7 cellular contexts compared by ENCODE assay signal in genomic region chr14:63869940-63870752, GRCh38. TPM values are rescaled to one million over a fixed set of nuclear protein-coding genes. Genes with fewer than 3 reads are reported as not detected.
DNase-seq lines count a peak whose midpoint lies in the region; ATAC-seq, FAIRE-seq and TF ChIP-seq lines count a peak whose summit lies in the region.
"Not testable (repeated sequence)": the region's sequence is repeated elsewhere in the genome, so short reads cannot be mapped to it uniquely, and the experiment has no call there.

No MANE protein-coding gene starts in this region.

- peak; percentile 32 for DNase-seq in NCI-H2029 treated with DMSO at 0.1 percent for 48 hours (lab: John Stamatoyannopoulos, UW)
- not testable (repeated sequence) for DNase-seq in WTC11 (ENCODE audit: low spot score); naive thymus-derived CD8-positive, alpha-beta T cell
- peak; percentile 43 for DNase-seq in bronchial epithelial cell (ENCODE audit: low read depth)

- H3K27me3 ChIP-seq in bronchial epithelial cell (ENCODE audit: control insufficient read depth, insufficient read depth, low read length), result not testable (repeated sequence)

- H3K9me3 Mint-ChIP-seq in WTC11; naive thymus-derived CD8-positive, alpha-beta T cell: not testable (repeated sequence)

- not testable (repeated sequence) for H3K36me3 ChIP-seq in bronchial epithelial cell (ENCODE audit: control insufficient read depth, insufficient read depth, low read length)

- H3K4me3 Mint-ChIP-seq in WTC11, result not testable (repeated sequence)
- peak overlapping the region; percentile 59 to 86 (median 76) for H3K4me3 Mint-ChIP-seq in naive thymus-derived CD8-positive, alpha-beta T cell

- peak overlapping the region; percentile 50 for H3K27ac Mint-ChIP-seq in WTC11
- peak overlapping the region; percentile 93 to 99 (median 94) for H3K27ac Mint-ChIP-seq in naive thymus-derived CD8-positive, alpha-beta T cell

- H3K4me3 ChIP-seq in bronchial epithelial cell (ENCODE audit: low read depth, low read length), result not testable (repeated sequence)

- not testable (repeated sequence) for H3K36me3 Mint-ChIP-seq in WTC11; naive thymus-derived CD8-positive, alpha-beta T cell

- ATAC-seq in GM18517 (IDR thresholded peaks at IDR 0.05; ENCODE audit: unreplicated experiment), result peak; percentile 48
- ATAC-seq in GM21825 (IDR thresholded peaks at IDR 0.05; ENCODE audit: unreplicated experiment), result peak; percentile 42
- peak; percentile 60 for ATAC-seq in HG03159 (IDR thresholded peaks at IDR 0.05; ENCODE audit: unreplicated experiment)
- ATAC-seq in WTC11, result not testable (repeated sequence)
- ATAC-seq in naive thymus-derived CD8-positive, alpha-beta T cell, result peak; percentile 72 to 75

- POLR2A ChIA-PET in WTC11 (lab: Charles Lee), result interaction anchor here (0.7 kb wide), 1 partner anchor 72 kb away, joined by 3 read pairs; no protein-coding TSS in a partner anchor
- POLR2A ChIA-PET in naive thymus-derived CD8-positive, alpha-beta T cell (lab: Charles Lee), result interaction anchor here (0.7 to 1.6 kb wide), 5 partner anchors 15 to 142 kb away, joined by 3 to 5 read pairs (median 3); partner anchors contain the start of gene SYNE2

- FAIRE-seq in bronchial epithelial cell (lab: Jason Lieb, UNC), result peak; percentile 99

- peaks cover 38% of the 10 kb centered on the region for H3K4me1 Mint-ChIP-seq in WTC11
- peaks cover 24 to 84% (median 59%) of the 10 kb centered on the region in 4 donors for H3K4me1 Mint-ChIP-seq in naive thymus-derived CD8-positive, alpha-beta T cell

- not testable (repeated sequence) for TF ChIP-seq CTCF in WTC11 (IDR thresholded peaks at IDR 0.05); bronchial epithelial cell (IDR thresholded peaks at IDR 0.05; ENCODE audit: insufficient read depth, low read length, severe bottlenecking)

- CTCF ChIA-PET in WTC11 (lab: Charles Lee), result not testable (repeated sequence)

- not testable (repeated sequence) for H3K27me3 Mint-ChIP-seq in WTC11 (ENCODE audit: low read depth); naive thymus-derived CD8-positive, alpha-beta T cell

RNA-seq across cellular contexts. Expression of gene SYNE2, which starts 17.3 kb away (rescaled TPM):
- total RNA-seq in WTC11 (2021), result 69.8 to 71.1 TPM (median 70.5 TPM) in 3 replicates
- total RNA-seq in bronchial epithelial cell, result 36.6 and 51.2 TPM in 2 replicates
- 100 to 1,000 TPM; 113 to 116 TPM for total RNA-seq in naive thymus-derived CD8-positive, alpha-beta T cell
- 10 to 100 TPM; 15.7 to 25.9 (median 16.1) TPM for polyA plus RNA-seq in naive thymus-derived CD8-positive, alpha-beta T cell
